ENCODE assay signal across 8 cellular contexts in the genomic region with DNA sequence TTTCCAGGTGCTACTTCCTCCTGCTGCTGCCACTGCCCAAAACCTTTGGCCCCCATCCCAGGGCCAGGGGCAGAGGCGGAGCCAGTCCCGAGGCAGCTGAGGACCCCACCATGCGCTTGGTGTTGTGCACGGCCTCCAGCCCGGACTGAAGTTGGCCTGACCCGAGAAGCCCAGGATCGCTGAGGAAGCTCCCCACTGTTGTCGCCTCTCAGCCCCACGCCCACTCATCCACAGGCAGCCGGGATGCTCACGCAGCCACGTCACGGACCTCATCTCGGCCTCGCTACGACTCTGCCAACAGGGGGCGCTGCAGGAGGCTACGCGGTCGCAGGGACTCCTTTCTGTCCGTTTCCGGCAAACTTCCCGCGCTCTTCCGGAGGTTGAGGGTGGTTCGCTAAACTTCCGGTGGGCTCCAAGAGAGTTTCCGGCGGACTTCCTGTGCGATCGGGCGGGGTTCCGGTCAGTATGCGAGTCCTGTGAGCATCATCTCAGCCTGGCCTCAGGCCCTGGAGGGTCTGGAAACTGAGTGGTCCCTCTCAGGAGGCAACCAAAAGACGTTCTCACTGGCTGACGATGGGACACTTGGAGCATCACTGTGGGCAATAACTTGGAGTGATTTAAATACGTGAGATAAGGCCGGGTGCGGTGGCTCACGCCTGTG.
DNase-seq lines count a peak whose midpoint lies in the region; ATAC-seq, FAIRE-seq and TF ChIP-seq lines count a peak whose summit lies in the region.

No MANE protein-coding gene starts in this region.

- in situ Hi-C loops in astrocyte of the spinal cord (cut with HindIII; ENCODE audit: low sequenced_read_pairs): no loop called here

- ATAC-seq in GM18498 (IDR thresholded peaks at IDR 0.05; ENCODE audit: unreplicated experiment) (no peak), HG03135 (IDR thresholded peaks at IDR 0.05; ENCODE audit: unreplicated experiment) (no peak), GM18861 (IDR thresholded peaks at IDR 0.05; ENCODE audit: unreplicated experiment) (no peak)

- FAIRE-seq in GM19239 (lab: Jason Lieb, UNC): no peak

- TF ChIP-seq CTCF in astrocyte of the spinal cord (IDR thresholded peaks at IDR 0.05; ENCODE audit: low read depth, low read length): peak; percentile 57

- DNase-seq in GM19239 (ENCODE audit: insufficient read length, low spot score) (peak; percentile 72), UCSD-AML1 (lab: John Stamatoyannopoulos, UW; ENCODE audit: unreplicated experiment) (peak; percentile 87), astrocyte of the spinal cord (ENCODE audit: low read depth, low spot score) (peak; percentile 16), islet precursor cell (peak; percentile 58)
- peak; percentile 74 to 85 (median 77) for DNase-seq in stimulated activated CD4-positive, alpha-beta T cell treated with anti-CD3 and anti-CD28 coated beads, TNF-alpha, amount 100 ng/mL, for 24 hours (ENCODE audit: low read depth in 3 of 3)

- H3K4me3 ChIP-seq in astrocyte of the spinal cord (ENCODE audit: low read depth, low read length): peak overlapping the region; percentile 14

Comparison
In these comparisons a context has a peak if more than half of its experiments do, and no peak if none do; other contexts are left out.
1. DNase-seq: peak in every context shown above with its lines; median percentile 87 in UCSD-AML1; 77 in stimulated activated CD4-positive, alpha-beta T cell treated with anti-CD3 and anti-CD28 coated beads, TNF-alpha, amount 100 ng/mL, for 24 hours; 72 in GM19239; 58 in islet precursor cell; 16 in astrocyte of the spinal cord.